ENCODE assay signal across 8 cellular contexts in genomic region chr1:165563551-165563950, GRCh38. TPM values are rescaled to one million over a fixed set of nuclear protein-coding genes. Genes with fewer than 3 reads are reported as not detected.
"Had no signal": no experiment of that assay in that cellular context is flagged by ENCODE, and none has a peak within 500 bp of the region (broad histone marks: within the 10 kb centered on the region; RNA-seq: fewer than 3 reads in every experiment).

No MANE protein-coding gene starts in this region.

- H3K27ac ChIP-seq: HL-60 had no signal

- H3K4me3 ChIP-seq: K562 had no signal

- DNase-seq: IMR-90, KBM-7, KG1 had no signal

RNA-seq across cellular contexts. Expression of gene LRRC52, which starts 19.8 kb away (rescaled TPM):
- total RNA-seq: HepG2, HT-29, HT1080, IMR-90, K562 had no signal
